In genomic region chr4:44725861-44726820, GRCh38 we compare ENCODE assay signal across 8 cellular contexts. TPM values are rescaled to one million over a fixed set of nuclear protein-coding genes. Genes with fewer than 3 reads are reported as not detected.
DNase-seq lines count a peak whose midpoint lies in the region; ATAC-seq and TF ChIP-seq lines count a peak whose summit lies in the region.

GNPDA2 (minus strand) TSS chr4:44726556; CDS start chr4:44722207, 4,349 bp downstream.

- peak within 1 kb of the TSS; percentile 70 for H3K27ac ChIP-seq in colonic mucosa

- no peak for TF ChIP-seq CTCF in colonic mucosa (IDR thresholded peaks at IDR 0.05)

- DNase-seq in AG20443 (ENCODE audit: low spot score) (peak; percentile 98), NCI-H460 (ENCODE audit: extremely low read depth, low read depth) (peak; percentile 79), colonic mucosa (peak; percentile 92), left colon (peak; percentile 90)
- peak; percentile 85 for DNase-seq in activated CD4-positive, alpha-beta T cell treated with anti-CD3 and anti-CD28 coated beads for 48 hours
- peak; percentile 81 for DNase-seq in stimulated activated CD4-positive, alpha-beta T cell treated with anti-CD3 and anti-CD28 coated beads, Interleukin-1b, Interleukin-23, amount 100 ng/mL, for 48 hours

- H3K4me3 ChIP-seq in colonic mucosa: peak within 1 kb of the TSS; percentile 77

- peak within 1 kb of the TSS; percentile 82 to 85 for H3K9ac ChIP-seq in colonic mucosa (ENCODE audit: low read depth in 2 of 2, low read length in 2 of 2)

- H3K4me1 ChIP-seq in colonic mucosa: no peaks in the 10 kb centered on the region

- no peaks in the 10 kb centered on the region for H3K36me3 ChIP-seq in colonic mucosa

- no peaks in the 10 kb centered on the region for H3K27me3 ChIP-seq in colonic mucosa

- H3K9me3 ChIP-seq in colonic mucosa: no peaks in the 10 kb centered on the region

- intact Hi-C loops in colonic mucosa (cut with DNase I) (loop anchor here (5.0 kb wide), 1 partner anchor 49 kb away; the partner anchor contains the start of gene GUF1), left colon (cut with DNase I, micrococcal nuclease) (no loop called here)

- peak; percentile 87 for TF ChIP-seq POLR2A in GM19099 (IDR thresholded peaks at IDR 0.05; ENCODE audit: extremely low read depth, insufficient read length, low read depth)

- ATAC-seq in HG03432 (IDR thresholded peaks at IDR 0.05; ENCODE audit: unreplicated experiment) (peak; percentile 94), left colon (peak; percentile 98)

RNA-seq across cellular contexts. Expression of gene GNPDA2, which starts in this region (rescaled TPM):
- 28.7 and 31.7 TPM in 2 replicates for total RNA-seq in NCI-H460 (2014; rRNA removed; shearing (Covaris generic))
- polyA plus RNA-seq in NCI-H460 (2014; cell fraction: nucleus; rRNA removed): 22.7 and 24.3 TPM in 2 replicates
- 1 to 10 TPM; 4.7 to 8.9 TPM for total RNA-seq in colonic mucosa
- total RNA-seq in left colon: 1 to 10 TPM; 6.2 to 8.4 TPM

Comparison
In these comparisons a context has a peak if more than half of its experiments do, and no peak if none do; other contexts are left out.
1. Peak in every context shown above with its lines: DNase-seq, ATAC-seq, H3K4me3 ChIP-seq and H3K27ac ChIP-seq.